Comparison of ENCODE assay signal across 11 cellular contexts in genomic region chr5:140342896-140343295, GRCh38. TPM values are rescaled to one million over a fixed set of nuclear protein-coding genes. Genes with fewer than 3 reads are reported as not detected.
A peak's percentile ranks its signal among the peaks of the same experiment; 100 is the strongest.
DNase-seq lines count a peak whose midpoint lies in the region; ATAC-seq and TF ChIP-seq lines count a peak whose summit lies in the region.
"Had no signal": no experiment of that assay in that cellular context is flagged by ENCODE, and none has a peak within 500 bp of the region (broad histone marks: within the 10 kb centered on the region; RNA-seq: fewer than 3 reads in every experiment).

No MANE protein-coding gene starts in this region.

- peaks cover 78% of the 10 kb centered on the region for H3K4me1 Mint-ChIP-seq in CD14-positive monocyte
- H3K4me1 Mint-ChIP-seq in IgD-negative memory B cell, result peaks cover 19 to 37% (median 34%) of the 10 kb centered on the region in 3 donors
- peaks cover 80% of the 10 kb centered on the region for H3K4me1 Mint-ChIP-seq in activated CD8-positive, alpha-beta T cell treated with anti-CD3 and anti-CD28 coated beads, Interleukin-2, amount 10 ng/mL, durations not matched to agents 7 days and 5 days (ENCODE audit: low read depth)
- peaks cover 51 to 55% (median 52%) of the 10 kb centered on the region in 3 donors for H3K4me1 Mint-ChIP-seq in naive B cell

- H3K27ac Mint-ChIP-seq in CD14-positive monocyte (peak overlapping the region; percentile 91 to 98 (median 95)), IgD-negative memory B cell (peak overlapping the region; percentile 27 to 61 (median 39)), naive B cell (peak overlapping the region in 2 of 6 donors; percentile 76 to 77)
- peak overlapping the region; percentile 91 for H3K27ac Mint-ChIP-seq in activated CD8-positive, alpha-beta T cell treated with anti-CD3 and anti-CD28 coated beads, Interleukin-2, amount 10 ng/mL, durations not matched to agents 7 days and 5 days

- H3K9me3 Mint-ChIP-seq in CD14-positive monocyte (peaks cover 0 to 9% (median 2%) of the 10 kb centered on the region in 7 donors), IgD-negative memory B cell (no peaks in the 10 kb centered on the region), naive B cell (peaks cover 0 to 2% (median 0%) of the 10 kb centered on the region in 7 donors)
- no peaks in the 10 kb centered on the region for H3K9me3 Mint-ChIP-seq in activated CD8-positive, alpha-beta T cell treated with anti-CD3 and anti-CD28 coated beads, Interleukin-2, amount 10 ng/mL, durations not matched to agents 7 days and 5 days (ENCODE audit: insufficient read depth)

- CTCF ChIA-PET in activated CD8-positive, alpha-beta T cell treated with anti-CD3 and anti-CD28 coated beads, Interleukin-2, amount 10 ng/mL, durations not matched to agents 7 days and 5 days (lab: Charles Lee), result interaction anchor here (1.8 to 15.4 kb wide), 3 partner anchors 9 to 94 kb away, joined by 7 to 796 read pairs (median 39); no protein-coding TSS in a partner anchor

- no peak for TF ChIP-seq CTCF in CD14-positive monocyte (IDR thresholded peaks at IDR 0.05)

- POLR2A ChIA-PET in activated CD8-positive, alpha-beta T cell treated with anti-CD3 and anti-CD28 coated beads, Interleukin-2, amount 10 ng/mL, durations not matched to agents 7 days and 5 days (lab: Charles Lee), result interaction anchor here (0.7 kb wide), 1 partner anchor 1281 kb away, joined by 3 read pairs; no protein-coding TSS in a partner anchor

- intact Hi-C loops in CD14-positive monocyte (cut with micrococcal nuclease), result loop anchor here in 1 of 2 donors (5.0 kb wide), 1 partner anchor 36 kb away; no protein-coding TSS in a partner anchor

- ATAC-seq in activated CD8-positive, alpha-beta T cell treated with anti-CD3 and anti-CD28 coated beads, Interleukin-2, amount 10 ng/mL, durations not matched to agents 7 days and 5 days, result no peak
- ATAC-seq in naive B cell (ENCODE audit: low read depth in 2 of 2), result no peak

- peak overlapping the region; percentile 83 to 100 for H3K4me3 Mint-ChIP-seq in CD14-positive monocyte
- H3K4me3 Mint-ChIP-seq in IgD-negative memory B cell, result peak overlapping the region in 3 of 4 donors; percentile 8 to 51 (median 46)
- peak overlapping the region; percentile 84 for H3K4me3 Mint-ChIP-seq in activated CD8-positive, alpha-beta T cell treated with anti-CD3 and anti-CD28 coated beads, Interleukin-2, amount 10 ng/mL, durations not matched to agents 7 days and 5 days
- peak overlapping the region in 6 of 8 donors; percentile 9 to 71 (median 57) for H3K4me3 Mint-ChIP-seq in naive B cell

- no peak for DNase-seq in CD14-positive monocyte (ENCODE audit: low spot score)
- DNase-seq in activated CD8-positive, alpha-beta T cell treated with anti-CD3 and anti-CD28 coated beads, Interleukin-2, amount 10 ng/mL, durations not matched to agents 7 days and 5 days, result no peak
- DNase-seq in naive B cell, result no peak
- no peak for DNase-seq in superior temporal gyrus (ENCODE audit: extremely low spot score)
- no peak for DNase-seq in GDM1 (lab: John Stamatoyannopoulos, UW)
- no peak for DNase-seq in NCI-H446 treated with DMSO at 0.1 percent for 48 hours (lab: John Stamatoyannopoulos, UW)
- DNase-seq in HT-29 (ENCODE audit: low spot score), result no peak
- DNase-seq: NCI-H2081 treated with DMSO at 0.1 percent for 48 hours had no signal

- peaks cover 54 to 70% of the 10 kb centered on the region in 2 donors for H3K36me3 Mint-ChIP-seq in CD14-positive monocyte
- no peaks in the 10 kb centered on the region for H3K36me3 Mint-ChIP-seq in IgD-negative memory B cell
- H3K36me3 Mint-ChIP-seq in activated CD8-positive, alpha-beta T cell treated with anti-CD3 and anti-CD28 coated beads, Interleukin-2, amount 10 ng/mL, durations not matched to agents 7 days and 5 days (ENCODE audit: low read depth), result peaks cover 60% of the 10 kb centered on the region
- no peaks in the 10 kb centered on the region for H3K36me3 Mint-ChIP-seq in naive B cell

- peaks cover 2 to 10% (median 3%) of the 10 kb centered on the region in 3 donors for H3K27me3 Mint-ChIP-seq in CD14-positive monocyte (ENCODE audit: low read depth in 3 of 3)
- H3K27me3 Mint-ChIP-seq in IgD-negative memory B cell, result peaks cover 3% of the 10 kb centered on the region
- H3K27me3 Mint-ChIP-seq in activated CD8-positive, alpha-beta T cell treated with anti-CD3 and anti-CD28 coated beads, Interleukin-2, amount 10 ng/mL, durations not matched to agents 7 days and 5 days (ENCODE audit: low read depth), result no peaks in the 10 kb centered on the region
- no peaks in the 10 kb centered on the region for H3K27me3 Mint-ChIP-seq in naive B cell

RNA-seq across cellular contexts. Expression of gene HBEGF, which starts 3.5 kb away (rescaled TPM):
- polyA plus RNA-seq in CD14-positive monocyte (10 to 100 TPM; 25.2 to 31.6 TPM), IgD-negative memory B cell (0.83 TPM), naive B cell (ENCODE audit: low read depth in 6 of 6) (under 1 TPM in 1 of 6 donors, not detected in 5; 0.19 TPM)
- total RNA-seq in activated CD8-positive, alpha-beta T cell treated with anti-CD3 and anti-CD28 coated beads, Interleukin-2, amount 10 ng/mL, durations not matched to agents 7 days and 5 days, result 10 to 100 TPM; 12.6 to 13.5 TPM
- 40.9 and 46.3 TPM in 2 replicates for total RNA-seq in HT-29 (2014; rRNA removed; shearing (Covaris generic))

RNA-seq across cellular contexts. Expression of gene SLC4A9, which starts 17.1 kb away (rescaled TPM):
- not detected for polyA plus RNA-seq in CD14-positive monocyte
- not detected for polyA plus RNA-seq in IgD-negative memory B cell
- total RNA-seq in activated CD8-positive, alpha-beta T cell treated with anti-CD3 and anti-CD28 coated beads, Interleukin-2, amount 10 ng/mL, durations not matched to agents 7 days and 5 days, result under 1 TPM; 0.13 to 0.16 TPM
- not detected for polyA plus RNA-seq in naive B cell (ENCODE audit: low read depth in 6 of 6)
- total RNA-seq in HT-29 (2014; rRNA removed; shearing (Covaris generic)), result 0.08 and 0.86 TPM in 2 replicates
- total RNA-seq: kidney epithelial cell, pulmonary artery endothelial cell had no signal

RNA-seq across cellular contexts. Expression of gene PFDN1, which starts 40.0 kb away (rescaled TPM):
- polyA plus RNA-seq in CD14-positive monocyte (100 to 1,000 TPM in 1 of 2 donors, 10 to 100 TPM in 1; 82.2 to 105 TPM), IgD-negative memory B cell (122 TPM), naive B cell (ENCODE audit: low read depth in 6 of 6) (100 to 1,000 TPM; 110 to 269 (median 140) TPM)
- total RNA-seq in activated CD8-positive, alpha-beta T cell treated with anti-CD3 and anti-CD28 coated beads, Interleukin-2, amount 10 ng/mL, durations not matched to agents 7 days and 5 days, result 10 to 100 TPM; 62.4 to 64.7 TPM
- 60.7 and 61.2 TPM in 2 replicates for total RNA-seq in HT-29 (2014; rRNA removed; shearing (Covaris generic))

RNA-seq across cellular contexts. Expression of gene ANKHD1, which starts 58.7 kb away (rescaled TPM):
- polyA plus RNA-seq in CD14-positive monocyte, result 10 to 100 TPM; 29.0 to 43.6 TPM
- polyA plus RNA-seq in IgD-negative memory B cell, result 69.7 TPM
- total RNA-seq in activated CD8-positive, alpha-beta T cell treated with anti-CD3 and anti-CD28 coated beads, Interleukin-2, amount 10 ng/mL, durations not matched to agents 7 days and 5 days, result 100 to 1,000 TPM; 108 to 112 TPM
- 10 to 100 TPM; 53.3 to 88.7 (median 62.5) TPM for polyA plus RNA-seq in naive B cell (ENCODE audit: low read depth in 6 of 6)
- 68.9 and 74.6 TPM in 2 replicates for total RNA-seq in HT-29 (2014; rRNA removed; shearing (Covaris generic))

Comparison
In these comparisons a context has a peak if more than half of its experiments do, and no peak if none do; other contexts are left out.
1. RNA of gene HBEGF, which starts 3.5 kb away (polyA plus RNA-seq): 25.2 to 31.6 TPM in CD14-positive monocyte; 0.83 TPM in IgD-negative memory B cell (single experiment) and 0.19 TPM in naive B cell; every median in the first group is over 10 times any median in the second.
2. Peak in every context shown above with its lines, with median percentiles within 50 percentile points of each other: H3K4me3 Mint-ChIP-seq.